ENCODE assay signal across 1 cellular context in the genomic region with DNA sequence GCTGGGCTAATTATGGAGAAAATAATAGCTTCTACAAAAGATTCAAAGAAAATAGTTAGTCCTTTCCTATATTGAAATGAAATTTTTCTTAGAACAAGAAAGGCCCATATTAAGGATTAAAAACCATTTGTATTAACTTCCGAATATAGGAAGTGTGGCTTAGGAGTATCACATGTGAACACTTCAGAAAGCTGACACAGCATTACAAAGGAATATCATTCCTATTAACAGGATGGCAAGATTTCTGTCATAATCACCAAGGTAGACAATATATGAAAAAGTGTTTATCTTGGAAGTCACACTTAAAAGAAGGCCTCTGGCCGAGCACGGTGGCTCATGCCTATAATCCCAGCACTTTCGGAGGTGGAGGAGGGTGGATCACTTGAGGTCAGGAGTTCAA.
A peak's percentile ranks its signal among the peaks of the same experiment; 100 is the strongest.
TF ChIP-seq lines count a peak whose summit lies in the region.

No MANE protein-coding gene starts in this region.

TF ChIP-seq in K562, 482 proteins besides CTCF, POLR2A, EP300 and RAD21:
- TF ChIP-seq ZKSCAN8 (CRISPR knock-in tag; IDR thresholded peaks at IDR 0.05) (no peak), POU5F1 (IDR thresholded peaks at IDR 0.05; ENCODE audit: borderline replicate concordance, low read depth, low read length, partially characterized antibody) (no peak), SETDB1 (IDR thresholded peaks at IDR 0.05; ENCODE audit: low read length) (no peak), SMAD3 (CRISPR knock-in tag; conservative IDR thresholded peaks at IDR 0.05) (no peak), CSDE1 (IDR thresholded peaks at IDR 0.05) (no peak), ATF7 (IDR thresholded peaks at IDR 0.05) (no peak), ZNF316 (IDR thresholded peaks at IDR 0.05) (peak; percentile 84), SRSF1 (IDR thresholded peaks at IDR 0.05; ENCODE audit: low read depth, low read length) (no peak), MAFF (IDR thresholded peaks at IDR 0.05; ENCODE audit: low read length) (peak; percentile 66), STAT5A (IDR thresholded peaks at IDR 0.05; ENCODE audit: borderline replicate concordance, low read length) (0 out of 2 replicates have a peak, but pooled peaks have one; percentile 3), CC2D1A (IDR thresholded peaks at IDR 0.05) (no peak), MAFG (tag; conservative IDR thresholded peaks at IDR 0.05) (peak; percentile 35; the same call in 1 of the 2 replicates), SNIP1 (IDR thresholded peaks at IDR 0.05; ENCODE audit: low read depth) (no peak), ZNF551 (CRISPR knock-in tag; IDR thresholded peaks at IDR 0.05) (no peak), ZFP36 (IDR thresholded peaks at IDR 0.05; ENCODE audit: low read depth, low read length, partially characterized antibody) (no peak), PCBP2 (IDR thresholded peaks at IDR 0.05; ENCODE audit: low read depth, low read length, poor library complexity, severe bottlenecking) (no peak), MAFK (IDR thresholded peaks at IDR 0.05; ENCODE audit: low read length) (0 out of 2 replicates have a peak, but pooled peaks have one; percentile 48), C11orf30 (IDR thresholded peaks at IDR 0.05; ENCODE audit: low read depth) (peak; percentile 75)
- TF ChIP-seq, protein P1, sequence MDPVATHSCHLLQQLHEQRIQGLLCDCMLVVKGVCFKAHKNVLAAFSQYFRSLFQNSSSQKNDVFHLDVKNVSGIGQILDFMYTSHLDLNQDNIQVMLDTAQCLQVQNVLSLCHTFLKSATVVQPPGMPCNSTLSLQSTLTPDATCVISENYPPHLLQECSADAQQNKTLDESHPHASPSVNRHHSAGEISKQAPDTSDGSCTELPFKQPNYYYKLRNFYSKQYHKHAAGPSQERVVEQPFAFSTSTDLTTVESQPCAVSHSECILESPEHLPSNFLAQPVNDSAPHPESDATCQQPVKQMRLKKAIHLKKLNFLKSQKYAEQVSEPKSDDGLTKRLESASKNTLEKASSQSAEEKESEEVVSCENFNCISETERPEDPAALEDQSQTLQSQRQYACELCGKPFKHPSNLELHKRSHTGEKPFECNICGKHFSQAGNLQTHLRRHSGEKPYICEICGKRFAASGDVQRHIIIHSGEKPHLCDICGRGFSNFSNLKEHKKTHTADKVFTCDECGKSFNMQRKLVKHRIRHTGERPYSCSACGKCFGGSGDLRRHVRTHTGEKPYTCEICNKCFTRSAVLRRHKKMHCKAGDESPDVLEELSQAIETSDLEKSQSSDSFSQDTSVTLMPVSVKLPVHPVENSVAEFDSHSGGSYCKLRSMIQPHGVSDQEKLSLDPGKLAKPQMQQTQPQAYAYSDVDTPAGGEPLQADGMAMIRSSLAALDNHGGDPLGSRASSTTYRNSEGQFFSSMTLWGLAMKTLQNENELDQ (CRISPR knock-in tag; IDR thresholded peaks at IDR 0.05; ENCODE audit: borderline replicate concordance), result no peak
